In genomic region chr15:66252411-66253295, GRCh38 we compare ENCODE assay signal across 8 cellular contexts. TPM values are rescaled to one million over a fixed set of nuclear protein-coding genes. Genes with fewer than 3 reads are reported as not detected.
A peak's percentile ranks its signal among the peaks of the same experiment; 100 is the strongest.
DNase-seq lines count a peak whose midpoint lies in the region; ATAC-seq and TF ChIP-seq lines count a peak whose summit lies in the region.

No MANE protein-coding gene starts in this region.

- ATAC-seq in GM19351 (IDR thresholded peaks at IDR 0.05; ENCODE audit: unreplicated experiment) = no peak

- H3K4me1 ChIP-seq in esophagus muscularis mucosa (peaks cover 27 to 35% (median 33%) of the 10 kb centered on the region in 4 donors), mucosa of stomach (ENCODE audit: control insufficient read depth, insufficient read depth, low read length) (peaks cover 22% of the 10 kb centered on the region)

- no peak for TF ChIP-seq POLR2A in esophagus muscularis mucosa (IDR thresholded peaks at IDR 0.05; ENCODE audit: low read depth)

- no peak for TF ChIP-seq EP300 in esophagus muscularis mucosa (IDR thresholded peaks at IDR 0.05)

- DNase-seq in NCI-H446 (lab: John Stamatoyannopoulos, UW) = peak; percentile 20 to 64
- DNase-seq in NCI-H446 treated with DMSO at 0.1 percent for 48 hours (lab: John Stamatoyannopoulos, UW) = no peak
- DNase-seq in NCI-H460 (ENCODE audit: extremely low read depth, low read depth) = peak; percentile 41
- peak; percentile 79 for DNase-seq in activated CD8-positive, alpha-beta memory T cell treated with anti-CD3 and anti-CD28 coated beads, Interleukin-2, amount 50 U/mL, for 48 hours
- no peak for DNase-seq in esophagus muscularis mucosa (ENCODE audit: extremely low spot score)
- peak; percentile 27 for DNase-seq in stimulated activated naive CD4-positive, alpha-beta T cell treated with Interleukin-2 at 50 U/mL for 16 hours (lab: John Stamatoyannopoulos, UW)

- intact Hi-C loops in esophagus muscularis mucosa (cut with DNase I) = loop anchor here (5.0 kb wide), 1 partner anchor 35 kb away; no protein-coding TSS in a partner anchor

- H3K9ac ChIP-seq in mucosa of stomach (ENCODE audit: low read length) = peak overlapping the region; percentile 29

- H3K27me3 ChIP-seq in esophagus muscularis mucosa (peaks cover 0 to 81% (median 38%) of the 10 kb centered on the region in 4 donors), mucosa of stomach (ENCODE audit: control insufficient read depth, insufficient read depth, low read length) (peaks cover 77% of the 10 kb centered on the region)

- H3K36me3 ChIP-seq in esophagus muscularis mucosa (no peaks in the 10 kb centered on the region), mucosa of stomach (ENCODE audit: control insufficient read depth, insufficient read depth, low read length) (no peaks in the 10 kb centered on the region)

- H3K9me3 ChIP-seq in esophagus muscularis mucosa (no peaks in the 10 kb centered on the region), mucosa of stomach (ENCODE audit: control insufficient read depth, low read length) (no peaks in the 10 kb centered on the region)

- WGBS in esophagus muscularis mucosa = 2% methylated on average over 38 of the region's 79 CpGs

- H3K27ac ChIP-seq in esophagus muscularis mucosa (replicated peaks in 1 of 4) = no peak overlapping the region

- peak; percentile 38 to 80 (median 47) for TF ChIP-seq CTCF in esophagus muscularis mucosa (IDR thresholded peaks at IDR 0.05)

- H3K4me3 ChIP-seq in esophagus muscularis mucosa = peak overlapping the region; percentile 57 to 67 (median 64)
- H3K4me3 ChIP-seq in mucosa of stomach (ENCODE audit: low read length) = peak overlapping the region; percentile 27

RNA-seq across cellular contexts. Expression of gene MEGF11, which starts 0.9 kb away (rescaled TPM):
- total RNA-seq in NCI-H460 (2014; rRNA removed; shearing (Covaris generic)) = 0.40 and 0.89 TPM in 2 replicates
- 0.36 and 1.6 TPM in 2 replicates for polyA plus RNA-seq in NCI-H460 (2014; cell fraction: nucleus; rRNA removed)
- total RNA-seq in esophagus muscularis mucosa = under 1 TPM in 2 of 4 donors, not detected in 2; 0.23 to 0.33 TPM

RNA-seq across cellular contexts. Expression of gene DIS3L, which starts 40.7 kb away (rescaled TPM):
- total RNA-seq in NCI-H460 (2014; rRNA removed; shearing (Covaris generic)) = 22.9 and 33.3 TPM in 2 replicates
- polyA plus RNA-seq in NCI-H460 (2014; cell fraction: nucleus; rRNA removed) = 24.4 and 25.7 TPM in 2 replicates
- 10 to 100 TPM; 33.3 to 47.9 (median 34.8) TPM for total RNA-seq in esophagus muscularis mucosa

Comparison
In these comparisons a context has a peak if more than half of its experiments do, and no peak if none do; other contexts are left out.
1. DNase-seq: peak in NCI-H446 (2 of 2), NCI-H460 (single experiment), activated CD8-positive, alpha-beta memory T cell treated with anti-CD3 and anti-CD28 coated beads, Interleukin-2, amount 50 U/mL, for 48 hours (single experiment) and stimulated activated naive CD4-positive, alpha-beta T cell treated with Interleukin-2 at 50 U/mL for 16 hours (single experiment); none in NCI-H446 treated with DMSO at 0.1 percent for 48 hours (single experiment) and esophagus muscularis mucosa (single experiment).